1 cellular context compared by ENCODE assay signal in genomic region chr22:50603511-50604255, GRCh38.
TF ChIP-seq lines count a peak whose summit lies in the region.

No MANE protein-coding gene starts in this region.

TF ChIP-seq in K562, 482 proteins besides CTCF, POLR2A, EP300 and RAD21:
- TF ChIP-seq ZNF263 (CRISPR knock-in tag; IDR thresholded peaks at IDR 0.05; ENCODE audit: borderline replicate concordance), result 0 out of 2 replicates have a peak, but pooled peaks have one; percentile 6
- TF ChIP-seq SFPQ (IDR thresholded peaks at IDR 0.05; ENCODE audit: low read depth, low read length), result no peak
